ENCODE assay signal across 16 cellular contexts in genomic region chr2:109064660-109065306, GRCh38.
"Had no signal": no experiment of that assay in that cellular context is flagged by ENCODE, and none has a peak within 500 bp of the region (broad histone marks: within the 10 kb centered on the region; RNA-seq: fewer than 3 reads in every experiment).

No MANE protein-coding gene starts in this region.

- H3K4me1 Mint-ChIP-seq: naive B cell had no signal

- H3K27me3 Mint-ChIP-seq: activated naive CD8-positive, alpha-beta T cell had no signal

- DNase-seq: activated CD4-positive, alpha-beta T cell treated with anti-CD3 and anti-CD28 coated beads for 4 hours; activated CD4-positive, alpha-beta T cell treated with anti-CD3 and anti-CD28 coated beads, Interleukin-2, amount 50 U/mL, for 4 hours; activated naive CD4-positive, alpha-beta T cell treated with Interleukin-2 at 50 U/mL for 16 hours; activated T-cell treated with anti-CD3 and anti-CD28 coated beads for 4 hours; activated T-cell treated with anti-CD3 and anti-CD28 coated beads, Interleukin-2, amount 50 U/mL, for 72 hours; effector CD8-positive, alpha-beta T cell; erythroblast; kidney glomerular epithelial cell; mammary epithelial cell; naive B cell; stimulated activated CD4-positive, alpha-beta T cell treated with anti-CD3 and anti-CD28 coated beads, Interleukin-4, amount 100 ng/mL, for 1 hour; SW 1271; T-helper 9 cell; tibial artery had no signal

- H3K9me3 Mint-ChIP-seq: naive B cell; T-helper 1 cell treated with Interleukin-12 subunit alpha and Interleukin-12 subunit beta and Interleukin-4 antibody, amounts not matched to agents 30 μg/mL and 1 μg/mL, for 36 hours had no signal

- H3K36me3 Mint-ChIP-seq: activated naive CD8-positive, alpha-beta T cell; naive B cell had no signal

- ATAC-seq: activated T-cell treated with anti-CD3 and anti-CD28 coated beads, Interleukin-2, amount 50 U/mL, for 72 hours had no signal

- H3K27ac Mint-ChIP-seq: activated naive CD8-positive, alpha-beta T cell; activated T-cell treated with anti-CD3 and anti-CD28 coated beads, Interleukin-2, amount 50 U/mL, for 72 hours; naive B cell; T-helper 1 cell treated with Interleukin-12 subunit alpha and Interleukin-12 subunit beta and Interleukin-4 antibody, amounts not matched to agents 30 μg/mL and 1 μg/mL, for 36 hours had no signal

- H3K4me3 Mint-ChIP-seq: activated naive CD8-positive, alpha-beta T cell; activated T-cell treated with anti-CD3 and anti-CD28 coated beads, Interleukin-2, amount 50 U/mL, for 72 hours; T-helper 1 cell treated with Interleukin-12 subunit alpha and Interleukin-12 subunit beta and Interleukin-4 antibody, amounts not matched to agents 30 μg/mL and 1 μg/mL, for 36 hours had no signal
